Comparison of ENCODE assay signal across 15 cellular contexts in the genomic region with DNA sequence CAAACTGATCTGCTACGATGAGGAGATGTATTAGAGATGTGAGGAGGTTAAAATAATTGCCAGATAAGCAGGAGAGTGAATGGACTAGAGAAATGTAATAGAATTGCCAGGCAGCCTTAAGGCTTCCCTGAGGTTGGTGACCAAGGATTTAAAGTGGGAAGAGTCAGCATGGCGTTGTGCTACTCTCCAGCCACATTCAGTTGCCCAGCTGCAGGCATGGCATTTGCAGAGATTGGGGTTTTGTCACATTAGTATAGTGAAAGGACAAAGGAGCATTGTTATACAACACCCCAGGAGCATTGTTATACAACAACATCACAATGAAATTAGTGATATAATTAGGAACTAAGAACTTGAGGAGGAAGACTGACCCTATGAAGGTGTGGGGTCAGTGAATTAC. TPM values are rescaled to one million over a fixed set of nuclear protein-coding genes. Genes with fewer than 3 reads are reported as not detected.
A peak's percentile ranks its signal among the peaks of the same experiment; 100 is the strongest.
DNase-seq lines count a peak whose midpoint lies in the region; ATAC-seq and TF ChIP-seq lines count a peak whose summit lies in the region.
"Had no signal": no experiment of that assay in that cellular context is flagged by ENCODE, and none has a peak within 500 bp of the region (broad histone marks: within the 10 kb centered on the region; RNA-seq: fewer than 3 reads in every experiment).

No MANE protein-coding gene starts in this region.

- no peak overlapping the region for H3K4me3 Mint-ChIP-seq in neural progenitor cell

- H3K27ac ChIP-seq in BLaER1 treated with 17β-estradiol and CSF1 and Interleukin-3, amounts not matched to agents 10 nM and 100 nM, result peak overlapping the region; percentile 66 to 96 (median 78); a peak in 21 of 22 replicates
- H3K27ac ChIP-seq in PC-9, result peak overlapping the region; percentile 7; the same call in 1 of the 2 replicates
- H3K27ac ChIP-seq in dorsolateral prefrontal cortex, result peak overlapping the region in 58 of 59 donors; percentile 43 to 96 (median 86)
- H3K27ac ChIP-seq in neural progenitor cell, result peak overlapping the region; percentile 62
- H3K27ac ChIP-seq: pancreas had no signal

- peaks cover 31 to 72% (median 62%) of the 10 kb centered on the region in 11 experiments for H3K36me3 ChIP-seq in BLaER1 treated with 17β-estradiol and CSF1 and Interleukin-3, amounts not matched to agents 10 nM and 100 nM
- H3K36me3 ChIP-seq in PC-9 (ENCODE audit: low read depth) (peaks cover 32% of the 10 kb centered on the region), neural progenitor cell (no peaks in the 10 kb centered on the region)
- H3K36me3 ChIP-seq: pancreas had no signal

- H3K27ac Mint-ChIP-seq in neural progenitor cell, result no peak overlapping the region

- H3K9ac ChIP-seq in BLaER1 treated with 17β-estradiol and CSF1 and Interleukin-3, amounts not matched to agents 10 nM and 100 nM, result peak overlapping the region in 4 of 11 experiments; percentile 55 to 86 (median 73); a peak in 6 of 22 replicates
- H3K9ac ChIP-seq in neural progenitor cell, result no peak overlapping the region

- DNase-seq in PC-9 (no peak), dorsolateral prefrontal cortex (peak in 5 of 10 donors; percentile 39 to 62 (median 51)), neural progenitor cell (ENCODE audit: low spot score) (peak; percentile 32), NCI-H187 treated with DMSO at 0.1 percent for 48 hours (lab: John Stamatoyannopoulos, UW) (no peak), NCI-H510A (lab: John Stamatoyannopoulos, UW) (no peak)
- DNase-seq in activated naive CD4-positive, alpha-beta T cell treated with anti-CD3 and anti-CD28 coated beads, Interleukin-2, amount 50 U/mL, for 16 hours, result no peak
- DNase-seq: activated T-cell treated with anti-CD3 and anti-CD28 coated beads for 4 hours, DMS79, NCI-H2029, NCI-H774, pancreas, RPMI8226 had no signal

- H3K9me3 ChIP-seq in BLaER1 treated with 17β-estradiol and CSF1 and Interleukin-3, amounts not matched to agents 10 nM and 100 nM (replicated peaks in 1 of 11), result 0 out of 22 replicates have a peak, but pooled peaks cover 0 to 4% (median 0%) of the 10 kb centered on the region in 11 experiments
- H3K9me3 ChIP-seq in PC-9 (ENCODE audit: insufficient read depth, low read depth) (no peaks in the 10 kb centered on the region), neural progenitor cell (ENCODE audit: low read depth) (no peaks in the 10 kb centered on the region)
- H3K9me3 ChIP-seq: ascending aorta, pancreas had no signal

- H3K9me3 Mint-ChIP-seq in neural progenitor cell, result no peaks in the 10 kb centered on the region

- no peaks in the 10 kb centered on the region for H3K9me2 ChIP-seq in PC-9 (ENCODE audit: insufficient read depth)

- POLR2A ChIA-PET in PC-9 (lab: Charles Lee; ENCODE audit: unreplicated experiment), result interaction anchor here (0.6 to 0.7 kb wide), 2 partner anchors 43 to 212 kb away, joined by 3 to 4 read pairs; a partner anchor contains a TSS

- H3K4me3 ChIP-seq in BLaER1 treated with 17β-estradiol and CSF1 and Interleukin-3, amounts not matched to agents 10 nM and 100 nM, result peak overlapping the region in 1 of 10 experiments; percentile 24; a peak in 1 of 20 replicates
- H3K4me3 ChIP-seq in PC-9 (no peak overlapping the region), dorsolateral prefrontal cortex (peak overlapping the region in 11 of 59 donors; percentile 4 to 51 (median 9)), neural progenitor cell (no peak overlapping the region)
- H3K4me3 ChIP-seq: ascending aorta, pancreas had no signal

- H3K27me3 Mint-ChIP-seq in neural progenitor cell (ENCODE audit: insufficient read depth, low read depth), result peaks cover 5% of the 10 kb centered on the region

- ATAC-seq in esophagus mucosa, result no peak

- H3K36me3 Mint-ChIP-seq in neural progenitor cell, result peaks cover 38% of the 10 kb centered on the region

- H3K79me2 ChIP-seq in PC-9 (ENCODE audit: low read depth), result peaks cover 97% of the 10 kb centered on the region
- peaks cover 84% of the 10 kb centered on the region for H3K79me2 ChIP-seq in neural progenitor cell (ENCODE audit: low read depth)

- CTCF ChIA-PET in PC-9 (lab: Charles Lee), result interaction anchor here (0.6 to 0.7 kb wide), 2 partner anchors 11 to 33 kb away, joined by 3 to 5 read pairs; no protein-coding TSS in a partner anchor

- H3K4me1 Mint-ChIP-seq in neural progenitor cell, result peaks cover 23% of the 10 kb centered on the region

- H3F3A ChIP-seq in PC-9 (ENCODE audit: insufficient read depth, low read depth), result peaks cover 84% of the 10 kb centered on the region
- H3F3A ChIP-seq in neural progenitor cell (ENCODE audit: low read depth), result peaks cover 28% of the 10 kb centered on the region

- peak overlapping the region in 10 of 11 experiments; percentile 37 to 83 (median 72); a peak in 17 of 22 replicates for H3K4me2 ChIP-seq in BLaER1 treated with 17β-estradiol and CSF1 and Interleukin-3, amounts not matched to agents 10 nM and 100 nM
- H3K4me2 ChIP-seq in PC-9, result no peak overlapping the region
- H3K4me2 ChIP-seq in neural progenitor cell, result peak overlapping the region; percentile 33

- H3K27me3 ChIP-seq in BLaER1 treated with 17β-estradiol and CSF1 and Interleukin-3, amounts not matched to agents 10 nM and 100 nM, result no peaks in the 10 kb centered on the region
- H3K27me3 ChIP-seq in PC-9 (ENCODE audit: insufficient read depth, low read depth) (no peaks in the 10 kb centered on the region), dorsolateral prefrontal cortex (no peaks in the 10 kb centered on the region), neural progenitor cell (no peaks in the 10 kb centered on the region)
- H3K27me3 ChIP-seq: ascending aorta, pancreas had no signal

- intact Hi-C loops in PC-9 (cut with micrococcal nuclease; ENCODE audit: unreplicated experiment), result no loop called here
- intact Hi-C loops in dorsolateral prefrontal cortex (cut with DNase I), result no loop called here

- H2AFZ ChIP-seq in PC-9 (no peak overlapping the region), neural progenitor cell (replicated peaks) (no peak overlapping the region)

- H4K20me1 ChIP-seq in BLaER1 treated with 17β-estradiol and CSF1 and Interleukin-3, amounts not matched to agents 10 nM and 100 nM, result peaks cover 0 to 52% (median 0%) of the 10 kb centered on the region in 11 experiments; a peak in 8 of 22 replicates
- H4K20me1 ChIP-seq in PC-9 (ENCODE audit: insufficient read depth), result peaks cover 91% of the 10 kb centered on the region
- peaks cover 37% of the 10 kb centered on the region for H4K20me1 ChIP-seq in neural progenitor cell (ENCODE audit: low read depth)

- no TSS peak for BruUV-seq in PC-9 (replicated peaks; lab: Mats Ljungman, UMichigan)

- TF ChIP-seq CTCF in PC-9 (conservative IDR thresholded peaks at IDR 0.05), result no peak
- peak in 4 of 56 donors; percentile 10 to 28 (median 18) for TF ChIP-seq CTCF in dorsolateral prefrontal cortex (IDR thresholded peaks at IDR 0.05 in 54 of 56, conservative IDR thresholded peaks at IDR 0.05 in 2 of 56; ENCODE audit: low read depth in 1 of 56, partially characterized antibody in 56 of 56)
- TF ChIP-seq CTCF in neural progenitor cell (IDR thresholded peaks at IDR 0.05), result no peak

- H3K4me1 ChIP-seq in BLaER1 treated with 17β-estradiol and CSF1 and Interleukin-3, amounts not matched to agents 10 nM and 100 nM, result peaks cover 25 to 93% (median 37%) of the 10 kb centered on the region in 10 experiments
- H3K4me1 ChIP-seq in PC-9 (replicated peaks; ENCODE audit: insufficient read depth) (peaks cover 33% of the 10 kb centered on the region), neural progenitor cell (peaks cover 14% of the 10 kb centered on the region)

RNA-seq across cellular contexts. Expression of a gene that starts 31.7 kb away (rescaled TPM):
- 189 and 191 TPM in 2 replicates for total RNA-seq in PC-9 (2021)
- 100 to 1,000 TPM; 106 to 189 (median 135) TPM for total RNA-seq in dorsolateral prefrontal cortex
- 80.7 and 91.0 TPM in 2 replicates for total RNA-seq in neural progenitor cell (ENCODE audit: low replicate concordance)
- total RNA-seq in esophagus mucosa, result 62.1 TPM

Comparison
In these comparisons a context has a peak if more than half of its experiments do, and no peak if none do; other contexts are left out.
1. H3K27ac ChIP-seq: peak in every context shown above with its lines; median percentile 86 in dorsolateral prefrontal cortex; 78 in BLaER1 treated with 17β-estradiol and CSF1 and Interleukin-3, amounts not matched to agents 10 nM and 100 nM; 62 in neural progenitor cell; 7 in PC-9.